8 cellular contexts compared by ENCODE assay signal in the genomic region with DNA sequence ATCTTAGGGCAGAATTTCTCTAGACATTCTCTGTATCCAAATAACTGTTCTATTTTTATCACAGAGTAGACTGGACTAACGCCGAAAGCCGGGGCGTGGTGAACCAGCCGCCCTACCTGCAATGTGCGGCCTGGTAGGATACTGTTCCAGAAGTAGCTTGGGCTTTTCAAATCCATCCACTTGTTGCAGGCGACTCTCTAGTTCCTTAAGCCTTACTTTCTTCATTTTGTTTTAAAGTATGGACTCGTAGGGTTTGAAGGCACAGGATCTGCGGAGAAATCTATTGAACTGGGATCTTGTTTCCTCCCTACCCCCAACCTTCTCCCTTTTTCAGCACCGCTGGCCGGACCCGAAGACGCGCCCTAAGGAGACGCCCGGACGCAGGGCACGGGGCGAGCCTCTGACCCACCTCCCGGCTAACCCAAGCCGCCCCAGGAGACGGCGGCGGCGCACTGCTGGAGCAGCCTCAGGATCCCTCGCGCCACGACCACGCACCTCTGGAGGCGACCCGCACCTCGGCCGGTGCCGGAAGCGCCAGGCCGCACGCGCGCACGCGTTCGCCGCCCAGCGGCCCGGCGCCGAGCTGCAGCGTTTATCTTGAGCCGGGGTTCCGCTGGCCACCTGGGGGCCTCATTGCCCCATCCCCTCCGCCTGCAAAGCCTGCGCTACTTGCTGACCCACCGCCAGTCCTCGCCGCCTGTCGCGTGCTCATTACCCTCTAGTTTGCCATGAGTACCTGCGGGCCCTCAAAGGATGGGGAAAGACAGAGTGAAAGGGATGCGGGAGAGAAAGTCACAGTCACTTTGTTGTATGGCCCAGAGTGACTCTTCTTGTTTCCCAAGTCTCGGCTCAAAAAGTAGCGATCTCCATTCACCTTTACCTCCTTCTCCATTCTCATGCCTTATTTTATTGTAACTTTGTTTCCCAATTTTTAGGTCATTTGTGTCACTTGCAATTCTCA. TPM values are rescaled to one million over a fixed set of nuclear protein-coding genes. Genes with fewer than 3 reads are reported as not detected.
DNase-seq lines count a peak whose midpoint lies in the region; ATAC-seq, FAIRE-seq and TF ChIP-seq lines count a peak whose summit lies in the region.

A gene (minus strand): TSS at position 533 of the 961 bp plus-strand sequence. CDS start 308 bp downstream, at position 225.

- H3K9ac ChIP-seq in BLaER1 treated with 17β-estradiol and CSF1 and Interleukin-3, amounts not matched to agents 10 nM and 100 nM = peak within 1 kb of the TSS; percentile 76 to 89 (median 84)

- intact Hi-C loops in left lung (cut with DNase I) = loop anchor here in 1 of 2 donors (5.0 kb wide), 1 partner anchor 103 kb away; no protein-coding TSS in a partner anchor

- H3K36me3 ChIP-seq in BLaER1 treated with 17β-estradiol and CSF1 and Interleukin-3, amounts not matched to agents 10 nM and 100 nM = peaks cover 8 to 22% (median 17%) of the 10 kb centered on the region in 11 experiments; a peak in 19 of 22 replicates
- H3K36me3 ChIP-seq in left lung = peaks cover 0 to 10% of the 10 kb centered on the region in 2 donors

- H3K4me1 ChIP-seq in BLaER1 treated with 17β-estradiol and CSF1 and Interleukin-3, amounts not matched to agents 10 nM and 100 nM = peaks cover 34 to 60% (median 41%) of the 10 kb centered on the region in 10 experiments
- H3K4me1 ChIP-seq in left lung = peaks cover 8 to 38% of the 10 kb centered on the region in 2 donors

- H3K9me3 ChIP-seq in BLaER1 treated with 17β-estradiol and CSF1 and Interleukin-3, amounts not matched to agents 10 nM and 100 nM (replicated peaks in 1 of 11) = no peaks in the 10 kb centered on the region
- no peaks in the 10 kb centered on the region for H3K9me3 ChIP-seq in left lung

- no peaks in the 10 kb centered on the region for H3K27me3 ChIP-seq in BLaER1 treated with 17β-estradiol and CSF1 and Interleukin-3, amounts not matched to agents 10 nM and 100 nM
- no peaks in the 10 kb centered on the region for H3K27me3 ChIP-seq in left lung

- TF ChIP-seq CTCF in left lung (IDR thresholded peaks at IDR 0.05) = peak; percentile 87 to 98

- peak; percentile 76 for DNase-seq in GM19239 (ENCODE audit: insufficient read length, low spot score)
- DNase-seq in NCI-H526 treated with DMSO at 0.1 percent for 48 hours (lab: John Stamatoyannopoulos, UW) = peak; percentile 82
- DNase-seq in activated CD4-positive, alpha-beta T cell treated with anti-CD3 and anti-CD28 coated beads, Interleukin-2, amount 50 U/mL, for 24 hours (ENCODE audit: low read depth in 1 of 2, low spot score in 1 of 2) = peak; percentile 59 to 67
- peak; percentile 88 for DNase-seq in dermis blood vessel endothelial cell
- DNase-seq in left lung = peak; percentile 83 to 97
- DNase-seq in stimulated activated CD4-positive, alpha-beta T cell treated with anti-CD3 and anti-CD28 coated beads, Interleukin-2, amount 100 ng/mL, for 48 hours = peak; percentile 81 to 82

- H4K20me1 ChIP-seq in BLaER1 treated with 17β-estradiol and CSF1 and Interleukin-3, amounts not matched to agents 10 nM and 100 nM = peaks cover 13 to 28% (median 21%) of the 10 kb centered on the region in 11 experiments; a peak in 20 of 22 replicates

- peak; percentile 67 for ATAC-seq in HG03457 (IDR thresholded peaks at IDR 0.05; ENCODE audit: unreplicated experiment)
- peak; percentile 86 for ATAC-seq in left lung

- H3K27ac ChIP-seq in BLaER1 treated with 17β-estradiol and CSF1 and Interleukin-3, amounts not matched to agents 10 nM and 100 nM = peak within 1 kb of the TSS; percentile 60 to 88 (median 76); a peak in 21 of 22 replicates
- peak within 1 kb of the TSS; percentile 74 to 82 for H3K27ac ChIP-seq in left lung

- H3K4me3 ChIP-seq in BLaER1 treated with 17β-estradiol and CSF1 and Interleukin-3, amounts not matched to agents 10 nM and 100 nM = peak within 1 kb of the TSS; percentile 65 to 89 (median 79)
- H3K4me3 ChIP-seq in left lung = peak within 1 kb of the TSS; percentile 73 to 77

- peak; percentile 49 for FAIRE-seq in GM19239 (lab: Jason Lieb, UNC)

- peak within 1 kb of the TSS; percentile 81 to 98 (median 87) for H3K4me2 ChIP-seq in BLaER1 treated with 17β-estradiol and CSF1 and Interleukin-3, amounts not matched to agents 10 nM and 100 nM

RNA-seq across cellular contexts. Expression of the gene that starts here (rescaled TPM):
- total RNA-seq in dermis blood vessel endothelial cell = 37.4 and 41.9 TPM in 2 replicates
- 10 to 100 TPM; 33.8 to 40.3 TPM for total RNA-seq in left lung

Comparison
In these comparisons a context has a peak if more than half of its experiments do, and no peak if none do; other contexts are left out.
1. Peak in every context shown above with its lines: DNase-seq, ATAC-seq, H3K4me3 ChIP-seq and H3K27ac ChIP-seq.